Comparison of ENCODE assay signal across 33 cellular contexts in genomic region chr12:28092396-28092795, GRCh38.
"Had no signal": no experiment of that assay in that cellular context is flagged by ENCODE, and none has a peak within 500 bp of the region (broad histone marks: within the 10 kb centered on the region; RNA-seq: fewer than 3 reads in every experiment).

No MANE protein-coding gene starts in this region.

- H3K9me3 ChIP-seq: adrenal gland, body of pancreas, breast epithelium had no signal

- DNase-seq: activated B cell treated with CpG ODN at 0.5 μM for 24 hours; activated CD4-positive, alpha-beta memory T cell treated with anti-CD3 and anti-CD28 coated beads for 36 hours; activated CD4-positive, alpha-beta T cell treated with anti-CD3 and anti-CD28 coated beads for 4 hours; activated CD4-positive, alpha-beta T cell treated with anti-CD3 and anti-CD28 coated beads, Interleukin-2, amount 10 ng/mL, durations not matched to agents 24 days and 14 days; activated CD4-positive, alpha-beta T cell treated with anti-CD3 and anti-CD28 coated beads, Interleukin-2, amount 50 U/mL, for 1 hour; activated CD4-positive, alpha-beta T cell treated with anti-CD3 and anti-CD28 coated beads, Interleukin-2, amount 50 U/mL, for 4 hours; activated CD4-positive, CD25-positive, alpha-beta regulatory T cell treated with anti-CD3 and anti-CD28 coated beads, Interleukin-2, amount 50 U/mL, for 72 hours; activated CD8-positive, alpha-beta memory T cell treated with anti-CD3 and anti-CD28 coated beads, Interleukin-2, amount 50 U/mL, for 4 hours; activated CD8-positive, alpha-beta T cell treated with anti-CD3 and anti-CD28 coated beads for 36 hours; activated effector memory CD4-positive, alpha-beta T cell treated with anti-CD3 and anti-CD28 coated beads, Interleukin-2, amount 50 U/mL, for 16 hours; activated gamma-delta T cell treated with Interleukin-2 at 50 U/mL for 16 hours; activated naive CD4-positive, alpha-beta T cell; activated naive CD4-positive, alpha-beta T cell treated with anti-CD3 and anti-CD28 coated beads for 36 hours; activated naive CD4-positive, alpha-beta T cell treated with anti-CD3 and anti-CD28 coated beads, Interleukin-2, amount 50 U/mL, for 16 hours; activated naive CD8-positive, alpha-beta T cell treated with anti-CD3 and anti-CD28 coated beads for 36 hours; activated T-cell treated with anti-CD3 and anti-CD28 coated beads for 4 hours; activated T-cell treated with anti-CD3 and anti-CD28 coated beads, Interleukin-2, amount 50 U/mL, for 1 hour; activated T-cell treated with anti-CD3 and anti-CD28 coated beads, Interleukin-2, amount 50 U/mL, for 4 hours; activated T-cell treated with anti-CD3 and anti-CD28 coated beads, Interleukin-2, amount 50 U/mL, for 72 hours; adrenal gland; amniotic stem cell; aorta; body of pancreas; brain microvascular endothelial cell; central memory CD4-positive, alpha-beta T cell; T-helper 2 cell; T-helper 9 cell had no signal

- H3K36me3 ChIP-seq: adrenal gland, brain microvascular endothelial cell, breast epithelium had no signal

- H3K27ac ChIP-seq: adrenal gland, body of pancreas, brain microvascular endothelial cell, breast epithelium, VCaP had no signal

- H3K4me1 ChIP-seq: breast epithelium had no signal

- H3K4me3 ChIP-seq: adrenal gland, body of pancreas, breast epithelium had no signal

- FAIRE-seq: astrocyte, TTC549 had no signal

- ATAC-seq: activated CD8-positive, alpha-beta T cell treated with anti-CD3 and anti-CD28 coated beads for 36 hours; activated naive CD4-positive, alpha-beta T cell treated with anti-CD3 and anti-CD28 coated beads, Interleukin-2, amount 50 U/mL, for 72 hours; activated T-cell treated with anti-CD3 and anti-CD28 coated beads, Interleukin-2, amount 50 U/mL, for 4 hours; activated T-cell treated with anti-CD3 and anti-CD28 coated beads, Interleukin-2, amount 50 U/mL, for 72 hours; activated T-helper 17 cell treated with anti-CD3 and anti-CD28 coated beads, Interleukin-2, amount 50 U/mL, for 72 hours; body of pancreas had no signal

- H3K27me3 ChIP-seq: adrenal gland, body of pancreas, brain microvascular endothelial cell, breast epithelium had no signal
